ENCODE assay signal across 8 cellular contexts in the genomic region with DNA sequence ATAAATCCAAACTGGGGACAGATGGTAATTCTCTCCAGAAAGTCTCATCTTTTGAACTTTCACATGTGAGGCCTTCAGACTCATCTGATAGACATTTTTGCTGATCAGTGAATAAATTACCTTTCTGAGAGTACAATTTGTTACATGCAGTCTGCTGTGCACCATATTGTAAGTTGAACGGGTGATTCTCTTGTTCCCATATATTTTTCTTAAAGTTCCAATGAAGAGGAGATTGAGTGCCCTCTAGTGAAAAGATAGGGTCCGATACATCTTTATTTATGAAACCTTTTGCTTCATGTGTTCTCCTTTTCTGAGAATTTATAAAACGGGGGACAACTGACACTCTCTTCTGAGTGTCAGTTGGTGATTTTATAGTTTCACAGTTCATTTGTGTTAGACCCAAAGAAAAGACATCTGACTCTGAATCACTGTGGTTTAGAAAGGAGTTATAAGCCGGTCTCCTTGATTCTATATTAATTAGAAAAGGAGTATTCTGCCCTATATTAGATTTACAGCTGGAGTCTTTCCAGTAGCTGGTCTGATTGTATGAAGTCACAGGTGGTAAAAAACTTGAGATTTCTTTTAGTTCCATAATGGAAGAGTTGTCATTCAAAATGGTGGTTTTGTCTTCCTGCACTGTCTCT. TPM values are rescaled to one million over a fixed set of nuclear protein-coding genes. Genes with fewer than 3 reads are reported as not detected.
DNase-seq lines count a peak whose midpoint lies in the region; ATAC-seq and TF ChIP-seq lines count a peak whose summit lies in the region.

No MANE protein-coding gene starts in this region.

- H2AK5ac ChIP-seq in mesendoderm (ENCODE audit: low read length) = no peak overlapping the region

- DNase-seq in NCI-H345 treated with DMSO at 0.1 percent for 48 hours (lab: John Stamatoyannopoulos, UW; ENCODE audit: unreplicated experiment) (peak; percentile 6), NCI-H345 (lab: John Stamatoyannopoulos, UW) (no peak), NCI-H1105 treated with DMSO at 0.1 percent for 48 hours (lab: John Stamatoyannopoulos, UW) (peak; percentile 65), astrocyte of the cerebellum (ENCODE audit: low read depth) (peak; percentile 23), mesendoderm (peak; percentile 36), mucosa of gallbladder (ENCODE audit: low spot score) (no peak)

- no peak overlapping the region for H3K9ac ChIP-seq in mesendoderm (ENCODE audit: low read length)

- H4K5ac ChIP-seq in mesendoderm (ENCODE audit: low read length) = no peak overlapping the region

- no peak overlapping the region for H4K8ac ChIP-seq in mesendoderm (ENCODE audit: low read depth, low read length)

- WGBS in mesendoderm (ENCODE audit: extremely low coverage, insufficient coverage, low lambda C conversion rate) = no CpG with 5 or more reads among the region's 4 CpGs

- H3K4ac ChIP-seq in mesendoderm (ENCODE audit: low read depth, low read length) = no peak overlapping the region

- no peak overlapping the region for H3K27ac ChIP-seq in mesendoderm (ENCODE audit: low read depth, low read length)

- no peak overlapping the region for H3K23ac ChIP-seq in mesendoderm (ENCODE audit: low read length)

- ATAC-seq in GM19452 (IDR thresholded peaks at IDR 0.05; ENCODE audit: unreplicated experiment) (no peak), HG02610 (IDR thresholded peaks at IDR 0.05; ENCODE audit: unreplicated experiment) (no peak)

- no peaks in the 10 kb centered on the region for H3K79me2 ChIP-seq in mesendoderm (ENCODE audit: control insufficient read depth, insufficient read depth, low read length)

- no peak overlapping the region for H2BK15ac ChIP-seq in mesendoderm (replicated peaks; ENCODE audit: low read depth)

- no peak overlapping the region for H3K18ac ChIP-seq in mesendoderm (ENCODE audit: low read length)

- H2BK5ac ChIP-seq in mesendoderm (ENCODE audit: low read length) = no peak overlapping the region

- no peaks in the 10 kb centered on the region for H3K27me3 ChIP-seq in mesendoderm (ENCODE audit: insufficient read depth, low read length, poor library complexity)

- H3K4me3 ChIP-seq in astrocyte of the cerebellum (ENCODE audit: low read depth, low read length) (no peak overlapping the region), mesendoderm (ENCODE audit: low read length) (no peak overlapping the region)

- H2BK120ac ChIP-seq in mesendoderm (ENCODE audit: low read depth, low read length) = no peak overlapping the region

- H3K4me1 ChIP-seq in mesendoderm (ENCODE audit: control insufficient read depth, low read depth, low read length) = no peaks in the 10 kb centered on the region

- no peaks in the 10 kb centered on the region for H3K36me3 ChIP-seq in mesendoderm (ENCODE audit: control insufficient read depth, insufficient read depth, low read length)

- TF ChIP-seq CTCF in astrocyte of the cerebellum (IDR thresholded peaks at IDR 0.05; ENCODE audit: low read depth, low read length, missing control alignments) = peak; percentile 29

- no peak overlapping the region for H3K56ac ChIP-seq in mesendoderm (ENCODE audit: low read length)

- in situ Hi-C loops in astrocyte of the cerebellum (cut with HindIII; ENCODE audit: low sequenced_read_pairs) = no loop called here

- no peak overlapping the region for H3K4me2 ChIP-seq in mesendoderm (ENCODE audit: low read length)

- H3K79me1 ChIP-seq in mesendoderm (ENCODE audit: low read length) = no peaks in the 10 kb centered on the region

RNA-seq across cellular contexts. Expression of a gene that starts 30.4 kb away (rescaled TPM):
- polyA plus RNA-seq in mesendoderm (2013, experiment 1 of 2) = 43.5 TPM
- 45.6 TPM for polyA plus RNA-seq in mesendoderm (2013, experiment 2 of 2)
- 26.0 TPM for total RNA-seq in mucosa of gallbladder

Comparison
In these comparisons a context has a peak if more than half of its experiments do, and no peak if none do; other contexts are left out.
1. DNase-seq: peak in NCI-H345 treated with DMSO at 0.1 percent for 48 hours (single experiment), NCI-H1105 treated with DMSO at 0.1 percent for 48 hours (single experiment), astrocyte of the cerebellum (single experiment) and mesendoderm (single experiment); none in NCI-H345 (single experiment) and mucosa of gallbladder (single experiment).